8 cellular contexts compared by ENCODE assay signal in genomic region chr3:48595526-48596121, GRCh38. TPM values are rescaled to one million over a fixed set of nuclear protein-coding genes. Genes with fewer than 3 reads are reported as not detected.
DNase-seq lines count a peak whose midpoint lies in the region; ATAC-seq, FAIRE-seq and TF ChIP-seq lines count a peak whose summit lies in the region.

No MANE protein-coding gene starts in this region.

- H3K4me3 ChIP-seq in NB4 (ENCODE audit: low read depth, low read length) (no peak overlapping the region), endothelial cell of umbilical vein (replicated peaks in 1 of 3; ENCODE audit: insufficient read depth in 1 of 3, low read depth in 1 of 3, low read length in 3 of 3) (no peak overlapping the region)

- peaks cover 2 to 7% of the 10 kb centered on the region in 2 donors for H3K36me3 Mint-ChIP-seq in naive B cell
- H3K36me3 Mint-ChIP-seq in progenitor cell of endocrine pancreas (ENCODE audit: insufficient read depth): peaks cover 4% of the 10 kb centered on the region

- H3K27ac ChIP-seq in endothelial cell of umbilical vein (ENCODE audit: insufficient read depth, low read depth, low read length): no peak overlapping the region

- H3K27ac Mint-ChIP-seq in naive B cell (peak overlapping the region in 4 of 6 donors; percentile 81 to 93 (median 89)), progenitor cell of endocrine pancreas (no peak overlapping the region)

- H3K4me3 Mint-ChIP-seq in naive B cell (peak overlapping the region in 4 of 8 donors; percentile 6 to 57 (median 26)), progenitor cell of endocrine pancreas (ENCODE audit: low read depth) (no peak overlapping the region)

- no TSS peak for BruUV-seq in endothelial cell of umbilical vein (replicated peaks; lab: Mats Ljungman, UMichigan)

- peaks cover 6 to 9% of the 10 kb centered on the region in 2 experiments for H3K27me3 ChIP-seq in endothelial cell of umbilical vein (ENCODE audit: control insufficient read depth in 2 of 2, insufficient read depth in 2 of 2, low read length in 2 of 2)

- no peaks in the 10 kb centered on the region for H4K20me1 ChIP-seq in endothelial cell of umbilical vein (replicated peaks; ENCODE audit: control insufficient read depth, extremely low read depth, insufficient read depth, low read length)

- H3K9ac ChIP-seq in endothelial cell of umbilical vein (replicated peaks; ENCODE audit: extremely low read depth, insufficient read depth, low read length): no peak overlapping the region

- intact Hi-C loops in endothelial cell of umbilical vein (cut with micrococcal nuclease): no loop called here

- DNase-seq in AG20443 (ENCODE audit: low spot score) (peak; percentile 95), NB4 (ENCODE audit: low read depth) (peak; percentile 59), endothelial cell of umbilical vein (ENCODE audit: low read depth, low spot score) (peak; percentile 20), naive B cell (peak; percentile 6), NCI-H2081 (lab: John Stamatoyannopoulos, UW) (no peak), progenitor cell of endocrine pancreas (ENCODE audit: low spot score, unreplicated experiment) (no peak), T-helper 9 cell (no peak)

- no peaks in the 10 kb centered on the region for H3K9me1 ChIP-seq in endothelial cell of umbilical vein (replicated peaks; ENCODE audit: control insufficient read depth, extremely low read depth, insufficient read depth, low read length)

- no peaks in the 10 kb centered on the region for H3K79me2 ChIP-seq in endothelial cell of umbilical vein (ENCODE audit: control insufficient read depth, insufficient read depth, low read length)

- TF ChIP-seq CTCF in NB4 (IDR thresholded peaks at IDR 0.05; ENCODE audit: low read depth, low read length) (no peak), endothelial cell of umbilical vein (IDR thresholded peaks at IDR 0.05; ENCODE audit: extremely low read depth in 1 of 2, insufficient read depth in 1 of 2, low read depth in 1 of 2, low read length in 2 of 2) (no peak), progenitor cell of endocrine pancreas (IDR thresholded peaks at IDR 0.05; ENCODE audit: unreplicated experiment) (no peak)

- H3K27me3 Mint-ChIP-seq in naive B cell (peaks cover 11 to 51% (median 35%) of the 10 kb centered on the region in 3 donors), progenitor cell of endocrine pancreas (peaks cover 11% of the 10 kb centered on the region)

- H3K9me3 Mint-ChIP-seq in naive B cell (no peaks in the 10 kb centered on the region), progenitor cell of endocrine pancreas (ENCODE audit: low read depth) (no peaks in the 10 kb centered on the region)

- H3K4me1 ChIP-seq in endothelial cell of umbilical vein (ENCODE audit: control insufficient read depth, extremely low read depth, insufficient read depth, low read length): peaks cover 6% of the 10 kb centered on the region

- POLR2A ChIA-PET in endothelial cell of umbilical vein (lab: Charles Lee): no interaction called here

- CTCF ChIA-PET in endothelial cell of umbilical vein (lab: Charles Lee): no interaction called here

- no peaks in the 10 kb centered on the region for H3K9me3 ChIP-seq in endothelial cell of umbilical vein (replicated peaks; ENCODE audit: control insufficient read depth, insufficient read depth, low read length)

- TF ChIP-seq POLR2A in NB4 (IDR thresholded peaks at IDR 0.05; ENCODE audit: extremely low read depth, insufficient read length) (no peak), endothelial cell of umbilical vein (IDR thresholded peaks at IDR 0.05; ENCODE audit: low read depth, low read length) (no peak)

- peaks cover 10 to 19% (median 13%) of the 10 kb centered on the region in 3 donors for H3K4me1 Mint-ChIP-seq in naive B cell
- H3K4me1 Mint-ChIP-seq in progenitor cell of endocrine pancreas (ENCODE audit: low read depth): no peaks in the 10 kb centered on the region

- peak; percentile 15 to 17 for ATAC-seq in naive B cell (ENCODE audit: low read depth in 2 of 2)
- ATAC-seq in HG03571 (IDR thresholded peaks at IDR 0.05; ENCODE audit: unreplicated experiment): no peak

- no peak for FAIRE-seq in endothelial cell of umbilical vein (lab: Jason Lieb, UNC)

- no peak overlapping the region for H2AFZ ChIP-seq in endothelial cell of umbilical vein (ENCODE audit: low read depth, low read length)

- dilution Hi-C loops in endothelial cell of umbilical vein (cut with MboI; ENCODE audit: extremely low pct_ligation_motif_present, low sequenced_read_pairs): no loop called here

- no peak overlapping the region for H3K4me2 ChIP-seq in endothelial cell of umbilical vein (ENCODE audit: insufficient read depth, low read length)

- peaks cover 0 to 18% of the 10 kb centered on the region in 2 experiments for H3K36me3 ChIP-seq in endothelial cell of umbilical vein (ENCODE audit: control insufficient read depth in 2 of 2, extremely low read depth in 1 of 2, insufficient read depth in 2 of 2, low read length in 2 of 2)

TF ChIP-seq in endothelial cell of umbilical vein, 7 proteins besides CTCF, POLR2A, EP300 and RAD21 (continues in another document):
- TF ChIP-seq FOS (IDR thresholded peaks at IDR 0.05; ENCODE audit: borderline replicate concordance, insufficient read depth, low read length) (no peak), POLR2AphosphoS5 (IDR thresholded peaks at IDR 0.05; ENCODE audit: insufficient read depth, low read depth, low read length) (no peak), JUN (IDR thresholded peaks at IDR 0.05; ENCODE audit: borderline replicate concordance, insufficient read depth, insufficient read length, low read depth) (no peak), EZH2 (IDR thresholded peaks at IDR 0.05; ENCODE audit: borderline replicate concordance, low read depth, low read length, severe bottlenecking) (no peak), MYC (IDR thresholded peaks at IDR 0.05; ENCODE audit: low read depth, low read length) (no peak)

RNA-seq across cellular contexts. Expression of gene COL7A1, which starts 0.5 kb away (rescaled TPM):
- 1.5 and 1.9 TPM in 2 replicates for total RNA-seq in endothelial cell of umbilical vein
- 0.55 and 1.1 TPM in 2 replicates for polyA plus RNA-seq in endothelial cell of umbilical vein
- 0.12 and 0.13 TPM in 2 replicates for polyA plus RNA-seq in endothelial cell of umbilical vein (2011; cell fraction: cytosol; rRNA removed)
- polyA plus RNA-seq in endothelial cell of umbilical vein (2011; cell fraction: nucleus; rRNA removed): 4.9 and 6.0 TPM in 2 replicates
- polyA plus RNA-seq in endothelial cell of umbilical vein (2012): 0.44 and 0.78 TPM in 2 replicates
- 0.19 and 1.2 TPM in 2 replicates for polyA minus RNA-seq in endothelial cell of umbilical vein
- 14.2 TPM for polyA minus RNA-seq in endothelial cell of umbilical vein (2011; cell fraction: cytosol; rRNA and poly(A)+ RNA removed)
- polyA minus RNA-seq in endothelial cell of umbilical vein (2011; cell fraction: nucleus; rRNA and poly(A)+ RNA removed): 0.96 and 1.8 TPM in 2 replicates
- polyA plus RNA-seq in naive B cell (ENCODE audit: low read depth in 6 of 6): not detected
- total RNA-seq in progenitor cell of endocrine pancreas: 31.5 and 38.4 TPM in 2 replicates

RNA-seq across cellular contexts. Expression of gene UQCRC1, which starts 13.8 kb away (rescaled TPM):
- 184 and 186 TPM in 2 replicates for total RNA-seq in endothelial cell of umbilical vein
- polyA plus RNA-seq in endothelial cell of umbilical vein: 415 and 427 TPM in 2 replicates
- polyA plus RNA-seq in endothelial cell of umbilical vein (2011; cell fraction: cytosol; rRNA removed): 307 and 337 TPM in 2 replicates
- 290 and 315 TPM in 2 replicates for polyA plus RNA-seq in endothelial cell of umbilical vein (2011; cell fraction: nucleus; rRNA removed)
- 171 and 242 TPM in 2 replicates for polyA plus RNA-seq in endothelial cell of umbilical vein (2012)
- 542 and 636 TPM in 2 replicates for polyA minus RNA-seq in endothelial cell of umbilical vein
- polyA minus RNA-seq in endothelial cell of umbilical vein (2011; cell fraction: cytosol; rRNA and poly(A)+ RNA removed): 468 TPM
- 79.8 and 86.9 TPM in 2 replicates for polyA minus RNA-seq in endothelial cell of umbilical vein (2011; cell fraction: nucleus; rRNA and poly(A)+ RNA removed)
- 100 to 1,000 TPM; 152 to 385 (median 155) TPM for polyA plus RNA-seq in naive B cell (ENCODE audit: low read depth in 6 of 6)
- 209 and 219 TPM in 2 replicates for total RNA-seq in progenitor cell of endocrine pancreas

RNA-seq across cellular contexts. Expression of gene TMEM89, which starts 25.9 kb away (rescaled TPM):
- total RNA-seq in endothelial cell of umbilical vein (not detected in 2 replicates), progenitor cell of endocrine pancreas (0.49 TPM in 1 of 2 replicates, not detected in the other)
- polyA plus RNA-seq in endothelial cell of umbilical vein (not detected in 2 replicates), naive B cell (ENCODE audit: low read depth in 6 of 6) (not detected)
- polyA plus RNA-seq in endothelial cell of umbilical vein (2011; cell fraction: cytosol; rRNA removed): not detected in 2 replicates
- polyA plus RNA-seq in endothelial cell of umbilical vein (2011; cell fraction: nucleus; rRNA removed): 0.51 TPM in 1 of 2 replicates, not detected in the other
- not detected in 2 replicates for polyA plus RNA-seq in endothelial cell of umbilical vein (2012)
- not detected in 2 replicates for polyA minus RNA-seq in endothelial cell of umbilical vein
- not detected for polyA minus RNA-seq in endothelial cell of umbilical vein (2011; cell fraction: cytosol; rRNA and poly(A)+ RNA removed)
- polyA minus RNA-seq in endothelial cell of umbilical vein (2011; cell fraction: nucleus; rRNA and poly(A)+ RNA removed): not detected in 2 replicates

RNA-seq across cellular contexts. Expression of gene UCN2, which starts 32.0 kb away (rescaled TPM):
- total RNA-seq in endothelial cell of umbilical vein (not detected in 2 replicates), progenitor cell of endocrine pancreas (1.2 and 1.4 TPM in 2 replicates)
- polyA plus RNA-seq in endothelial cell of umbilical vein (0.05 and 0.11 TPM in 2 replicates), naive B cell (ENCODE audit: low read depth in 6 of 6) (not detected)
- polyA plus RNA-seq in endothelial cell of umbilical vein (2011; cell fraction: cytosol; rRNA removed): not detected in 2 replicates
- 0.22 and 0.27 TPM in 2 replicates for polyA plus RNA-seq in endothelial cell of umbilical vein (2011; cell fraction: nucleus; rRNA removed)
- not detected in 2 replicates for polyA plus RNA-seq in endothelial cell of umbilical vein (2012)
- polyA minus RNA-seq in endothelial cell of umbilical vein: not detected in 2 replicates
- not detected for polyA minus RNA-seq in endothelial cell of umbilical vein (2011; cell fraction: cytosol; rRNA and poly(A)+ RNA removed)
- not detected in 2 replicates for polyA minus RNA-seq in endothelial cell of umbilical vein (2011; cell fraction: nucleus; rRNA and poly(A)+ RNA removed)

RNA-seq across cellular contexts. Expression of gene PFKFB4, which starts 39.0 kb away (rescaled TPM):
- total RNA-seq in endothelial cell of umbilical vein: 4.2 and 4.9 TPM in 2 replicates
- polyA plus RNA-seq in endothelial cell of umbilical vein: 4.0 and 4.1 TPM in 2 replicates
- polyA plus RNA-seq in endothelial cell of umbilical vein (2011; cell fraction: cytosol; rRNA removed): 2.6 and 2.7 TPM in 2 replicates
- 7.1 and 8.9 TPM in 2 replicates for polyA plus RNA-seq in endothelial cell of umbilical vein (2011; cell fraction: nucleus; rRNA removed)
- polyA plus RNA-seq in endothelial cell of umbilical vein (2012): 1.2 and 2.0 TPM in 2 replicates
- polyA minus RNA-seq in endothelial cell of umbilical vein: 7.1 and 7.6 TPM in 2 replicates
- polyA minus RNA-seq in endothelial cell of umbilical vein (2011; cell fraction: cytosol; rRNA and poly(A)+ RNA removed): 1.6 TPM
- polyA minus RNA-seq in endothelial cell of umbilical vein (2011; cell fraction: nucleus; rRNA and poly(A)+ RNA removed): 2.0 and 3.1 TPM in 2 replicates
- polyA plus RNA-seq in naive B cell (ENCODE audit: low read depth in 6 of 6): 1 to 10 TPM in 1 of 6 donors, under 1 TPM in 4, not detected in 1; 0.60 to 1.7 (median 0.73) TPM
- 39.7 and 45.0 TPM in 2 replicates for total RNA-seq in progenitor cell of endocrine pancreas

Comparison
In these comparisons a context has a peak if more than half of its experiments do, and no peak if none do; other contexts are left out.
1. DNase-seq: peak in AG20443 (single experiment), NB4 (single experiment), endothelial cell of umbilical vein (single experiment) and naive B cell (single experiment); none in NCI-H2081 (0 of 2), progenitor cell of endocrine pancreas (single experiment) and T-helper 9 cell (single experiment).
2. RNA of gene COL7A1, which starts 0.5 kb away (total RNA-seq): 31.5 to 38.4 TPM in progenitor cell of endocrine pancreas; 1.5 to 1.9 TPM in endothelial cell of umbilical vein; every median in the first group is over 10 times any median in the second.